In genomic region chr21:44914176-44914874, GRCh38 we compare ENCODE assay signal across 8 cellular contexts. TPM values are rescaled to one million over a fixed set of nuclear protein-coding genes. Genes with fewer than 3 reads are reported as not detected.
DNase-seq lines count a peak whose midpoint lies in the region; ATAC-seq lines count a peak whose summit lies in the region.

No MANE protein-coding gene starts in this region.

- DNase-seq in KG1 (lab: John Stamatoyannopoulos, UW): peak; percentile 35
- DNase-seq in activated T-cell treated with anti-CD3 and anti-CD28 coated beads, Interleukin-2, amount 50 U/mL, for 24 hours: peak; percentile 76
- DNase-seq in natural killer cell treated with Interleukin-12 subunit alpha and Interleukin-12 subunit beta and Interleukin-15 and Interleukin-18, amount 100 ng/mL, for 72 hours (ENCODE audit: low spot score): peak; percentile 89
- no peak for DNase-seq in NCI-H1417 treated with DMSO at 0.1 percent for 48 hours (lab: John Stamatoyannopoulos, UW)

- ATAC-seq in GM18498 (IDR thresholded peaks at IDR 0.05; ENCODE audit: unreplicated experiment) (peak; percentile 59), HG02970 (IDR thresholded peaks at IDR 0.05; ENCODE audit: low FRiP score, unreplicated experiment) (no peak), GM19463 (IDR thresholded peaks at IDR 0.05; ENCODE audit: unreplicated experiment) (no peak), HG03521 (IDR thresholded peaks at IDR 0.05; ENCODE audit: unreplicated experiment) (no peak)
- ATAC-seq in natural killer cell treated with Interleukin-12 subunit alpha and Interleukin-12 subunit beta and Interleukin-15 and Interleukin-18, amount 100 ng/mL, for 72 hours: peak; percentile 91 to 93

- H3K27me3 Mint-ChIP-seq in activated T-cell treated with anti-CD3 and anti-CD28 coated beads, Interleukin-2, amount 50 U/mL, for 24 hours: no peaks in the 10 kb centered on the region
- H3K27me3 Mint-ChIP-seq in natural killer cell treated with Interleukin-12 subunit alpha and Interleukin-12 subunit beta and Interleukin-15 and Interleukin-18, amount 100 ng/mL, for 72 hours: no peaks in the 10 kb centered on the region

- H3K4me1 Mint-ChIP-seq in activated T-cell treated with anti-CD3 and anti-CD28 coated beads, Interleukin-2, amount 50 U/mL, for 24 hours (ENCODE audit: low read depth): peaks cover 86% of the 10 kb centered on the region
- H3K4me1 Mint-ChIP-seq in natural killer cell treated with Interleukin-12 subunit alpha and Interleukin-12 subunit beta and Interleukin-15 and Interleukin-18, amount 100 ng/mL, for 72 hours (ENCODE audit: low read depth in 2 of 2): peaks cover 64 to 67% of the 10 kb centered on the region in 2 donors

- H3K9me3 Mint-ChIP-seq in activated T-cell treated with anti-CD3 and anti-CD28 coated beads, Interleukin-2, amount 50 U/mL, for 24 hours: no peaks in the 10 kb centered on the region
- no peaks in the 10 kb centered on the region for H3K9me3 Mint-ChIP-seq in natural killer cell treated with Interleukin-12 subunit alpha and Interleukin-12 subunit beta and Interleukin-15 and Interleukin-18, amount 100 ng/mL, for 72 hours

- peak overlapping the region; percentile 73 for H3K4me3 Mint-ChIP-seq in activated T-cell treated with anti-CD3 and anti-CD28 coated beads, Interleukin-2, amount 50 U/mL, for 24 hours
- H3K4me3 Mint-ChIP-seq in natural killer cell treated with Interleukin-12 subunit alpha and Interleukin-12 subunit beta and Interleukin-15 and Interleukin-18, amount 100 ng/mL, for 72 hours: peak overlapping the region; percentile 82

- peak overlapping the region; percentile 95 for H3K27ac Mint-ChIP-seq in activated T-cell treated with anti-CD3 and anti-CD28 coated beads, Interleukin-2, amount 50 U/mL, for 24 hours
- H3K27ac Mint-ChIP-seq in natural killer cell treated with Interleukin-12 subunit alpha and Interleukin-12 subunit beta and Interleukin-15 and Interleukin-18, amount 100 ng/mL, for 72 hours: peak overlapping the region; percentile 88 to 90

- peaks cover 53% of the 10 kb centered on the region for H3K36me3 Mint-ChIP-seq in activated T-cell treated with anti-CD3 and anti-CD28 coated beads, Interleukin-2, amount 50 U/mL, for 24 hours (ENCODE audit: low read depth)
- H3K36me3 Mint-ChIP-seq in natural killer cell treated with Interleukin-12 subunit alpha and Interleukin-12 subunit beta and Interleukin-15 and Interleukin-18, amount 100 ng/mL, for 72 hours: peaks cover 6% of the 10 kb centered on the region

RNA-seq across cellular contexts. Expression of gene ITGB2, which starts 6.4 kb away (rescaled TPM):
- 1,000 to 10,000 TPM in 1 of 2 donors, 100 to 1,000 TPM in 1; 448 to 1,246 TPM for total RNA-seq in natural killer cell treated with Interleukin-12 subunit alpha and Interleukin-12 subunit beta and Interleukin-15 and Interleukin-18, amount 100 ng/mL, for 72 hours

RNA-seq across cellular contexts. Expression of gene SLX9, which starts 25.5 kb away (rescaled TPM):
- total RNA-seq in natural killer cell treated with Interleukin-12 subunit alpha and Interleukin-12 subunit beta and Interleukin-15 and Interleukin-18, amount 100 ng/mL, for 72 hours: 10 to 100 TPM; 43.5 to 83.6 TPM

RNA-seq across cellular contexts. Expression of gene PTTG1IP, which starts 40.8 kb away (rescaled TPM):
- 10 to 100 TPM; 69.4 to 81.7 TPM for total RNA-seq in natural killer cell treated with Interleukin-12 subunit alpha and Interleukin-12 subunit beta and Interleukin-15 and Interleukin-18, amount 100 ng/mL, for 72 hours

Comparison
In these comparisons a context has a peak if more than half of its experiments do, and no peak if none do; other contexts are left out.
1. ATAC-seq: peak in GM18498 (single experiment) and natural killer cell treated with Interleukin-12 subunit alpha and Interleukin-12 subunit beta and Interleukin-15 and Interleukin-18, amount 100 ng/mL, for 72 hours (2 of 2); none in HG02970 (single experiment), GM19463 (single experiment) and HG03521 (single experiment).